19 cellular contexts compared by ENCODE assay signal in the genomic region with DNA sequence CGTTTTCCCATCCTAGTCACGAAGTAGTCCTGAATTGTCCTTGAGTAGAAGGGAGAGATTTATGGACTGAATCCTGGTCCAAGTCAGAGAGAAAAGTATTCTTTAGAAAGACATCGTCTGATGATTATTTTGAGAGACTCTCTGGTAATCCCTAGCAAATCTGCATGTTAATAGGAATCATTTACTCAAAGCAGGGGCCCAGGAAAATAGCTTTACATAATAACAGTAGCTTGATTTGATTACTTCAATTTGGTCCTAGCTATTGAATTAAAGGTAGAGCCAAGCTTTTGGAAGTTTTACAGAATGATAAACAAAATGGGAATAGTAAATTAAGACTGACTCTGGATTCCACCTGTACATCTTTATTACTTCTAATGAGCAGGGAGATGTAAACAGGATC.
"Had no signal": no experiment of that assay in that cellular context is flagged by ENCODE, and none has a peak within 500 bp of the region (broad histone marks: within the 10 kb centered on the region; RNA-seq: fewer than 3 reads in every experiment).

No MANE protein-coding gene starts in this region.

- H3K27me3 ChIP-seq: neural progenitor cell, right lobe of liver, vagina had no signal

- H3K4me1 ChIP-seq: parathyroid adenoma, right lobe of liver, transverse colon, upper lobe of right lung, vagina had no signal

- H3K4me2 ChIP-seq: neural progenitor cell had no signal

- H3K4me3 Mint-ChIP-seq: memory B cell; nephron; neural progenitor cell; stimulated activated naive B cell treated with anti-CD40 and anti-IgM and Interleukin-4, amounts not matched to agents 10 μg/mL and 1 μg/mL and 100 μg/mL, for 72 hours; stimulated activated naive CD8-positive, alpha-beta T cell treated with anti-CD3 and anti-CD28 coated beads, Interleukin-15, Interleukin-2, amounts not matched to agents 100 ng/mL and 50 ng/mL, for 24 hours had no signal

- H3K27ac Mint-ChIP-seq: memory B cell; nephron; neural progenitor cell; progenitor cell of endocrine pancreas; stimulated activated naive B cell treated with anti-CD40 and anti-IgM and Interleukin-4, amounts not matched to agents 10 μg/mL and 1 μg/mL and 100 μg/mL, for 72 hours; stimulated activated naive CD8-positive, alpha-beta T cell treated with anti-CD3 and anti-CD28 coated beads, Interleukin-15, Interleukin-2, amounts not matched to agents 100 ng/mL and 50 ng/mL, for 24 hours had no signal

- H3K79me2 ChIP-seq: parathyroid adenoma had no signal

- H3K4me3 ChIP-seq: dorsolateral prefrontal cortex, lung, neural progenitor cell, right lobe of liver, transverse colon, upper lobe of right lung, vagina had no signal

- DNase-seq: dorsolateral prefrontal cortex; effector CD4-positive, alpha-beta T cell; head of caudate nucleus; left ventricle myocardium superior; right lobe of liver; small intestine; stimulated activated CD4-positive, alpha-beta T cell treated with anti-CD3 and anti-CD28 coated beads, Interleukin-15, amount 100 ng/mL, for 24 hours; stimulated activated CD4-positive, alpha-beta T cell treated with anti-CD3 and anti-CD28 coated beads, Interleukin-2, amount 100 ng/mL, for 48 hours; stimulated activated naive B cell treated with anti-CD40 and anti-IgM and Interleukin-4, amounts not matched to agents 10 μg/mL and 1 μg/mL and 100 μg/mL, for 72 hours; transverse colon; upper lobe of right lung had no signal

- H3K4me1 Mint-ChIP-seq: nephron had no signal

- H2AFZ ChIP-seq: neural progenitor cell, parathyroid adenoma had no signal

- H3K9me3 ChIP-seq: right lobe of liver, transverse colon, upper lobe of right lung, vagina had no signal

- H3K9ac ChIP-seq: neural progenitor cell, parathyroid adenoma had no signal

- H3K9me3 Mint-ChIP-seq: nephron; stimulated activated naive CD8-positive, alpha-beta T cell treated with anti-CD3 and anti-CD28 coated beads, Interleukin-15, Interleukin-2, amounts not matched to agents 100 ng/mL and 50 ng/mL, for 24 hours had no signal

- H3K36me3 ChIP-seq: neural progenitor cell, right lobe of liver, transverse colon, upper lobe of right lung, vagina had no signal

- ATAC-seq: left ventricle myocardium superior; right lobe of liver; stimulated activated naive B cell treated with anti-CD40 and anti-IgM and Interleukin-4, amounts not matched to agents 10 μg/mL and 1 μg/mL and 100 μg/mL, for 72 hours; upper lobe of right lung had no signal

- H3K27ac ChIP-seq: dorsolateral prefrontal cortex, neural progenitor cell, parathyroid adenoma, right lobe of liver, transverse colon, upper lobe of right lung, vagina had no signal
